Comparison of ENCODE assay signal across 8 cellular contexts in the genomic region with DNA sequence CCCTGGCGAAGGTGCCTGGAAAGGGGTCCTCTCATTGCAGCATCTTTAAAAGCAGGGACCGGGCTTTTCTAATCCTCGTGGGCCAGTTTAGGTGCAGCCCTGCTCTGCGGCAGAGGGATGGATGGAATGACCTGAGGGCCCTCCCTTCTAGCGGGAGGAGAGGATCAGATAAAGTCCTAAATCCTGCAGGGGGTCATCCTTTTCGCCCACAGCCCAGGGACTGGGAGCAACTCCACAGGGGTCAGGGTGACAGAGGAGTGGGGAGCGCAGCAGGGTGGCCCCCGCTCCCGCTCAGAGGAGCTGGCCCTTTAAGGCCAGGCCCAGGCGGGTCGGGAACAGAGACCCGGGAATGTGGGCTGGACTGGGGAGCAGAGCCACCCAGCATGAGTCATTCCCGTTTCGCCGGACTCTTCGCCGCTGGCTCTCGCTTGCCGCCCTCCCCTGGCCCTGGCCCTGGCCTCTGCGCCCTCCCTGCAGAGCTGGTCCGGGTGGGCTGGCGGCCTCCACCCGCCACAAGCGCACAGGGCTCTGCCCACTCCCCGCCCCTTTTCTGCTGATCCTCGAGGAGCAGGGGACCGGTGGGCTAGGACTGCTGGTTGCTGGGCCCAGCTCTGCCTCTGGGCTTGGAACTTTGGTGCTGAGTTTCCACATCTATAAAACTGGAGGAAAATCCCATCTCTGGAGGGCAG.
DNase-seq lines count a peak whose midpoint lies in the region; ATAC-seq, FAIRE-seq and TF ChIP-seq lines count a peak whose summit lies in the region.

No MANE protein-coding gene starts in this region.

- no peaks in the 10 kb centered on the region for H3K9me3 Mint-ChIP-seq in effector memory CD8-positive, alpha-beta T cell
- no peaks in the 10 kb centered on the region for H3K9me3 Mint-ChIP-seq in memory B cell

- H3K4me1 Mint-ChIP-seq in effector memory CD8-positive, alpha-beta T cell (ENCODE audit: low read depth in 2 of 2): peaks cover 30 to 37% of the 10 kb centered on the region in 2 donors
- H3K4me1 Mint-ChIP-seq in memory B cell: peaks cover 3% of the 10 kb centered on the region

- H3K36me3 ChIP-seq in OCI-LY7 (ENCODE audit: insufficient read depth, low read length): no peaks in the 10 kb centered on the region

- no peaks in the 10 kb centered on the region for H3K9me2 ChIP-seq in OCI-LY7 (ENCODE audit: insufficient read depth, low read length)

- H3K27me3 Mint-ChIP-seq in effector memory CD8-positive, alpha-beta T cell: no peaks in the 10 kb centered on the region
- H3K27me3 Mint-ChIP-seq in memory B cell: no peaks in the 10 kb centered on the region

- intact Hi-C loops in OCI-LY7 (cut with micrococcal nuclease; ENCODE audit: unreplicated experiment): loop anchor here (10.0 kb wide), 2 partner anchors 104 to 524 kb away; no protein-coding TSS in a partner anchor

- H3K36me3 Mint-ChIP-seq in effector memory CD8-positive, alpha-beta T cell (ENCODE audit: insufficient read depth): no peaks in the 10 kb centered on the region
- H3K36me3 Mint-ChIP-seq in memory B cell: no peaks in the 10 kb centered on the region

- no peaks in the 10 kb centered on the region for H4K20me1 ChIP-seq in OCI-LY7 (ENCODE audit: insufficient read depth, low read length)

- no TSS peak for BruUV-seq in OCI-LY7 (replicated peaks; lab: Mats Ljungman, UMichigan)

- POLR2A ChIA-PET in OCI-LY7 (lab: Charles Lee): no interaction called here

- peak overlapping the region; percentile 69 for H3K4me3 ChIP-seq in OCI-LY7 (ENCODE audit: low read depth, low read length, poor library complexity, severe bottlenecking)

- no peak for TF ChIP-seq CTCF in OCI-LY7 (conservative IDR thresholded peaks at IDR 0.05; ENCODE audit: low read length)

- peaks cover 9% of the 10 kb centered on the region for H3K4me1 ChIP-seq in OCI-LY7 (ENCODE audit: insufficient read depth, low read length, poor library complexity, severe bottlenecking)

- ATAC-seq in effector memory CD8-positive, alpha-beta T cell (replicated peaks): no peak
- ATAC-seq in memory B cell (ENCODE audit: low read depth) (no peak), GM19455 (IDR thresholded peaks at IDR 0.05; ENCODE audit: unreplicated experiment) (no peak)

- peak overlapping the region; percentile 79 to 80 for H3K4me3 Mint-ChIP-seq in effector memory CD8-positive, alpha-beta T cell
- peak overlapping the region; percentile 7 for H3K4me3 Mint-ChIP-seq in memory B cell

- CTCF ChIA-PET in OCI-LY7 (lab: Charles Lee; ENCODE audit: unreplicated experiment): interaction anchor here (1.0 kb wide), 1 partner anchor 379 kb away, joined by 5 read pairs; the partner anchor contains the start of gene RAD52

- peak overlapping the region in 1 of 2 donors; percentile 74 for H3K27ac Mint-ChIP-seq in effector memory CD8-positive, alpha-beta T cell
- no peak overlapping the region for H3K27ac Mint-ChIP-seq in memory B cell

- peak; percentile 81 for FAIRE-seq in urothelium cell line (lab: Jason Lieb, UNC)

- H3K27ac ChIP-seq in OCI-LY7 (ENCODE audit: low read depth, low read length, poor library complexity, severe bottlenecking): no peak overlapping the region

- H2AFZ ChIP-seq in OCI-LY7 (ENCODE audit: low read length): peak overlapping the region; percentile 76; the same call in 1 of the 2 replicates

- H3K79me2 ChIP-seq in OCI-LY7 (ENCODE audit: insufficient read depth, low read depth, low read length): no peaks in the 10 kb centered on the region

- H3K4me2 ChIP-seq in OCI-LY7 (ENCODE audit: low read length): peak overlapping the region; percentile 88

- no peaks in the 10 kb centered on the region for H3K9me3 ChIP-seq in OCI-LY7 (ENCODE audit: low read length)

- DNase-seq in ELF-1 (ENCODE audit: low read depth, low spot score) (peak; percentile 90), OCI-LY7 (ENCODE audit: low spot score) (no peak), memory B cell (ENCODE audit: low spot score in 2 of 2) (no peak), urothelium cell line (ENCODE audit: low spot score) (peak; percentile 98), NCI-H446 (lab: John Stamatoyannopoulos, UW) (no peak), NCI-H1930 (lab: John Stamatoyannopoulos, UW) (no peak)
- DNase-seq in effector memory CD8-positive, alpha-beta T cell: no peak

Comparison
In these comparisons a context has a peak if more than half of its experiments do, and no peak if none do; other contexts are left out.
1. DNase-seq: peak in ELF-1 (single experiment) and urothelium cell line (single experiment); none in OCI-LY7 (single experiment), effector memory CD8-positive, alpha-beta T cell (0 of 3), memory B cell (0 of 2), NCI-H446 (0 of 2) and NCI-H1930 (0 of 2).